Comparison of ENCODE assay signal across 8 cellular contexts in the genomic region with DNA sequence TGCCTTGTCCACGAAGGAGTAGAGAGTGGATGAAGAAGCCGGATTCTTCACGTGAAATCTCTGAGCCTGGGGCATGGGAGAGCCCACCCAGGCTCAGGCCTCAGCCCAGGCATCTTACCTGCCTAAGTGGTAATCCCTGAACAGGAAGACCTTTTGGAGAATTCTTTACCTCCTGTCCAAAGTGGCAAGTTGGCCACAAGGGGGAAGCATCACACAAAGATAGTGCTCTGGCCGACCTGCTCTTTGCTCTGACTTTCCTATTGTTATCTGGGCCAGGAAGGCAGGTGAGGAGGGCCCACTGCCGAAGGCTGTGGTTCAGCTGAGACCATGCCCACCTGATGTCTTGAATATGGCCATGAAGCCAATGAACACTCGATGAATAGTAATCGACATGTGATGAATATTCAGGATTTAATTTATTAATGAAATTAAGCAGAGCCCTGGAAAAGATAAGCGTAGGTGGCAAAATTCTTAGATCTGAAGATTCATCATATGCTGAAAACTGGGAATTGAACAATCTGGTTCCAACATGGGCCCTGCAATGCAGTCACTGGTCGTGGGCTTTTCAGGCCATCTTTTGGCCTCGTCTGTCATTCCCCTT.
DNase-seq lines count a peak whose midpoint lies in the region; ATAC-seq and TF ChIP-seq lines count a peak whose summit lies in the region.

No MANE protein-coding gene starts in this region.

- no peak overlapping the region for H3K18ac ChIP-seq in mesendoderm (ENCODE audit: low read length)

- H3K4me1 ChIP-seq in endodermal cell (ENCODE audit: control insufficient read depth, insufficient read depth, low read length) = no peaks in the 10 kb centered on the region
- no peaks in the 10 kb centered on the region for H3K4me1 ChIP-seq in mesendoderm (ENCODE audit: control insufficient read depth, low read depth, low read length)

- H4K5ac ChIP-seq in mesendoderm (ENCODE audit: low read length) = no peak overlapping the region

- H3K9ac ChIP-seq in endodermal cell (ENCODE audit: extremely low read depth, low read length, poor library complexity, severe bottlenecking) (no peak overlapping the region), mesendoderm (ENCODE audit: low read length) (no peak overlapping the region)

- no peaks in the 10 kb centered on the region for H3K36me3 Mint-ChIP-seq in endodermal cell (ENCODE audit: low read depth)

- H3K27me3 Mint-ChIP-seq in endodermal cell (ENCODE audit: insufficient read depth) = peaks cover 2% of the 10 kb centered on the region

- no peak overlapping the region for H3K4ac ChIP-seq in mesendoderm (ENCODE audit: low read depth, low read length)

- no peaks in the 10 kb centered on the region for H3K79me2 ChIP-seq in mesendoderm (ENCODE audit: control insufficient read depth, insufficient read depth, low read length)

- H3K4me1 Mint-ChIP-seq in endodermal cell = no peaks in the 10 kb centered on the region

- 34 to 42% methylated on average over 6 to 10 of the region's 10 CpGs for WGBS in endodermal cell (ENCODE audit: insufficient coverage in 1 of 2, insufficient read length in 1 of 2), 2 experiments
- no CpG with 5 or more reads among the region's 10 CpGs for WGBS in mesendoderm (ENCODE audit: extremely low coverage, insufficient coverage, low lambda C conversion rate)

- H3K36me3 ChIP-seq in endodermal cell (ENCODE audit: control insufficient read depth, insufficient read depth, low read length) = no peaks in the 10 kb centered on the region
- no peaks in the 10 kb centered on the region for H3K36me3 ChIP-seq in mesendoderm (ENCODE audit: control insufficient read depth, insufficient read depth, low read length)

- no peak overlapping the region for H2BK15ac ChIP-seq in mesendoderm (replicated peaks; ENCODE audit: low read depth)

- H4K8ac ChIP-seq in mesendoderm (ENCODE audit: low read depth, low read length) = no peak overlapping the region

- no peak overlapping the region for H3K27ac ChIP-seq in endodermal cell (ENCODE audit: low read depth, low read length)
- H3K27ac ChIP-seq in mesendoderm (ENCODE audit: low read depth, low read length) = no peak overlapping the region

- peaks cover 7% of the 10 kb centered on the region for H3K9me3 ChIP-seq in endodermal cell (ENCODE audit: control insufficient read depth, low read length)

- H3K23ac ChIP-seq in mesendoderm (ENCODE audit: low read length) = no peak overlapping the region

- H3K9me3 Mint-ChIP-seq in endodermal cell = peaks cover 29% of the 10 kb centered on the region

- no peaks in the 10 kb centered on the region for H3K79me1 ChIP-seq in mesendoderm (ENCODE audit: low read length)

- H3K4me2 ChIP-seq in mesendoderm (ENCODE audit: low read length) = no peak overlapping the region

- no peak overlapping the region for H2AK5ac ChIP-seq in mesendoderm (ENCODE audit: low read length)

- H2BK120ac ChIP-seq in mesendoderm (ENCODE audit: low read depth, low read length) = no peak overlapping the region

- peak; percentile 93 for TF ChIP-seq CTCF in endodermal cell (conservative IDR thresholded peaks at IDR 0.05)

- H2BK5ac ChIP-seq in mesendoderm (ENCODE audit: low read length) = no peak overlapping the region

- H3K4me3 Mint-ChIP-seq in endodermal cell = no peak overlapping the region

- DNase-seq in COR-L47 (lab: John Stamatoyannopoulos, UW) = peak; percentile 69
- DNase-seq in NCI-H226 = peak; percentile 44
- peak; percentile 44 for DNase-seq in activated CD4-positive, alpha-beta T cell treated with anti-CD3 and anti-CD28 coated beads, Interleukin-2, amount 50 U/mL, for 1 hour
- DNase-seq in endodermal cell = peak; percentile 92
- DNase-seq in mesendoderm = peak; percentile 88
- peak; percentile 8 for DNase-seq in stimulated activated naive CD4-positive, alpha-beta T cell treated with Interleukin-2 at 50 U/mL for 16 hours (lab: John Stamatoyannopoulos, UW)

- no peak overlapping the region for H3K4me3 ChIP-seq in endodermal cell (ENCODE audit: low read length)
- H3K4me3 ChIP-seq in mesendoderm (ENCODE audit: low read length) = no peak overlapping the region

- H3K27me3 ChIP-seq in endodermal cell (ENCODE audit: control insufficient read depth, insufficient read depth, low read length, poor library complexity, severe bottlenecking) = no peaks in the 10 kb centered on the region
- H3K27me3 ChIP-seq in mesendoderm (ENCODE audit: insufficient read depth, low read length, poor library complexity) = no peaks in the 10 kb centered on the region

- no peak overlapping the region for H3K27ac Mint-ChIP-seq in endodermal cell

- peak; percentile 76 for ATAC-seq in GM19395 (IDR thresholded peaks at IDR 0.05; ENCODE audit: unreplicated experiment)
- peak; percentile 68 for ATAC-seq in HG03439 (IDR thresholded peaks at IDR 0.05; ENCODE audit: unreplicated experiment)

- H3K56ac ChIP-seq in mesendoderm (ENCODE audit: low read length) = no peak overlapping the region

Comparison
In these comparisons a context has a peak if more than half of its experiments do, and no peak if none do; other contexts are left out.
1. DNase-seq: peak in every context shown above with its lines; median percentile 92 in endodermal cell; 88 in mesendoderm; 69 in COR-L47; 44 in NCI-H226; 44 in activated CD4-positive, alpha-beta T cell treated with anti-CD3 and anti-CD28 coated beads, Interleukin-2, amount 50 U/mL, for 1 hour; 8 in stimulated activated naive CD4-positive, alpha-beta T cell treated with Interleukin-2 at 50 U/mL for 16 hours.